8 cellular contexts compared by ENCODE assay signal in the genomic region with DNA sequence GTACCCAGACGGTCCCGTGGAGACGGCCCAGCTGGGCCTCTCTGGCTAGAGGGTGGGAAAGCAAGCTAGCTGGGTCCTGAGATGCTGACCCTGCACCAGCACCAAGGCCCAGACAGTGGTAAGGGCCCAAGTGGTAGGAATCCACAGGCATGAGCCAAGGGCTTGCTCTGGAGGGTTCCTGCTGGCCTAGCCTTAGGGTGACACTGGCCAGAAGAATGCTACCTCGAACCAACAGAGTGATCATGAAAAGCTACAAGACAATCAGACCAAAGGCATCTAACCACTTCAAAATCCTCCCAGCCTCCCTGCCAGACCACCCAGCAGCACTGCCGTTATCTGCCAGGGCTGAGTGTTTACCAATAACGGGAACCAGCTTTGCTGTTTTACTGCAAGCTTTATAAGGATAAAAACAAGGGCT. TPM values are rescaled to one million over a fixed set of nuclear protein-coding genes. Genes with fewer than 3 reads are reported as not detected.
A peak's percentile ranks its signal among the peaks of the same experiment; 100 is the strongest.
DNase-seq lines count a peak whose midpoint lies in the region; ATAC-seq and TF ChIP-seq lines count a peak whose summit lies in the region.
"Had no signal": no experiment of that assay in that cellular context is flagged by ENCODE, and none has a peak within 500 bp of the region (broad histone marks: within the 10 kb centered on the region; RNA-seq: fewer than 3 reads in every experiment).

No MANE protein-coding gene starts in this region.

- no peak for TF ChIP-seq POLR2A in gastroesophageal sphincter (IDR thresholded peaks at IDR 0.05)
- TF ChIP-seq POLR2A in suprapubic skin (IDR thresholded peaks at IDR 0.05) = no peak

- H3K27ac ChIP-seq in gastroesophageal sphincter = peak overlapping the region in 3 of 4 donors; percentile 86 to 95 (median 92)
- peak overlapping the region; percentile 74 for H3K27ac ChIP-seq in suprapubic skin

- H3K27ac Mint-ChIP-seq in activated CD8-positive, alpha-beta T cell treated with anti-CD3 and anti-CD28 coated beads for 36 hours = peak overlapping the region; percentile 12

- H3K9me3 ChIP-seq in gastroesophageal sphincter (no peaks in the 10 kb centered on the region), suprapubic skin (no peaks in the 10 kb centered on the region)

- no peak for TF ChIP-seq CTCF in activated CD8-positive, alpha-beta T cell treated with anti-CD3 and anti-CD28 coated beads for 36 hours (IDR thresholded peaks at IDR 0.05)
- TF ChIP-seq CTCF in gastroesophageal sphincter (IDR thresholded peaks at IDR 0.05) (no peak), suprapubic skin (IDR thresholded peaks at IDR 0.05) (no peak)

- H3K36me3 Mint-ChIP-seq in activated CD8-positive, alpha-beta T cell treated with anti-CD3 and anti-CD28 coated beads for 36 hours (ENCODE audit: low read depth) = peaks cover 76% of the 10 kb centered on the region

- H3K36me3 ChIP-seq in gastroesophageal sphincter = peaks cover 0 to 87% of the 10 kb centered on the region in 2 donors
- H3K36me3 ChIP-seq in suprapubic skin = peaks cover 36% of the 10 kb centered on the region

- POLR2A ChIA-PET in activated CD8-positive, alpha-beta T cell treated with anti-CD3 and anti-CD28 coated beads for 36 hours (lab: Charles Lee) = interaction anchor here (0.6 to 5.4 kb wide), 6 partner anchors 11 to 130 kb away, joined by 3 to 46 read pairs (median 4); partner anchors contain the start of gene HIC1

- peaks cover 3% of the 10 kb centered on the region for H3K27me3 ChIP-seq in gastroesophageal sphincter
- no peaks in the 10 kb centered on the region for H3K27me3 ChIP-seq in suprapubic skin

- no peak for ATAC-seq in activated CD8-positive, alpha-beta T cell treated with anti-CD3 and anti-CD28 coated beads for 36 hours
- peak; percentile 10 for ATAC-seq in gastroesophageal sphincter

- no peaks in the 10 kb centered on the region for H3K27me3 Mint-ChIP-seq in activated CD8-positive, alpha-beta T cell treated with anti-CD3 and anti-CD28 coated beads for 36 hours
- H3K27me3 Mint-ChIP-seq: naive B cell had no signal

- peaks cover 48% of the 10 kb centered on the region for H3K4me1 Mint-ChIP-seq in activated CD8-positive, alpha-beta T cell treated with anti-CD3 and anti-CD28 coated beads for 36 hours (ENCODE audit: low read depth)

- H3K4me3 ChIP-seq in gastroesophageal sphincter (no peak overlapping the region), suprapubic skin (no peak overlapping the region)

- TF ChIP-seq EP300 in gastroesophageal sphincter (IDR thresholded peaks at IDR 0.05) (no peak), suprapubic skin (IDR thresholded peaks at IDR 0.05) (no peak)

- CTCF ChIA-PET in activated CD8-positive, alpha-beta T cell treated with anti-CD3 and anti-CD28 coated beads for 36 hours (lab: Charles Lee) = interaction anchor here (0.9 to 10.3 kb wide), 6 partner anchors 11 to 215 kb away, joined by 3 to 121 read pairs (median 7); partner anchors contain the start of gene HIC1

- DNase-seq in H4 (ENCODE audit: low spot score) (peak; percentile 38), suprapubic skin (ENCODE audit: low spot score in 2 of 2) (peak in 1 of 2 donors; percentile 71), germinal center (ENCODE audit: low spot score) (no peak), OCI-M2 (lab: John Stamatoyannopoulos, UW; ENCODE audit: unreplicated experiment) (no peak)
- DNase-seq in activated CD8-positive, alpha-beta T cell treated with anti-CD3 and anti-CD28 coated beads for 36 hours = no peak
- no peak for DNase-seq in activated naive CD4-positive, alpha-beta T cell (lab: John Stamatoyannopoulos, UW)
- DNase-seq: naive B cell had no signal

- WGBS in gastroesophageal sphincter (ENCODE audit: low coverage in 1 of 2), 2 donors = 37% methylated on average over 2 of the region's 6 CpGs; no CpG with 5 or more reads in 1 of the 2 donors
- 68% methylated on average over 5 of the region's 6 CpGs for WGBS in suprapubic skin

- no peaks in the 10 kb centered on the region for H3K9me3 Mint-ChIP-seq in activated CD8-positive, alpha-beta T cell treated with anti-CD3 and anti-CD28 coated beads for 36 hours
- H3K9me3 Mint-ChIP-seq: naive B cell had no signal

- H3K4me1 ChIP-seq in gastroesophageal sphincter (peaks cover 2 to 92% (median 65%) of the 10 kb centered on the region in 3 donors), suprapubic skin (peaks cover 66% of the 10 kb centered on the region)

- intact Hi-C loops in activated CD8-positive, alpha-beta T cell treated with anti-CD3 and anti-CD28 coated beads for 36 hours (cut with micrococcal nuclease) = no loop called here

- H3K4me3 Mint-ChIP-seq in activated CD8-positive, alpha-beta T cell treated with anti-CD3 and anti-CD28 coated beads for 36 hours = peak overlapping the region; percentile 66
- H3K4me3 Mint-ChIP-seq: naive B cell had no signal

RNA-seq across cellular contexts. Expression of gene HIC1, which starts 13.2 kb away (rescaled TPM):
- total RNA-seq in H4 (2014; rRNA removed; shearing (Covaris generic)) = 0.08 TPM in 1 of 2 replicates, not detected in the other
- total RNA-seq in activated CD8-positive, alpha-beta T cell treated with anti-CD3 and anti-CD28 coated beads for 36 hours = 10 to 100 TPM; 35.1 TPM
- 10 to 100 TPM; 32.8 to 56.2 (median 41.6) TPM for total RNA-seq in gastroesophageal sphincter
- 1 to 10 TPM; 2.7 to 9.5 (median 4.9) TPM for total RNA-seq in suprapubic skin

RNA-seq across cellular contexts. Expression of gene OVCA2, which starts 26.3 kb away (rescaled TPM):
- total RNA-seq in H4 (2014; rRNA removed; shearing (Covaris generic)) = 40.3 and 49.8 TPM in 2 replicates
- total RNA-seq in activated CD8-positive, alpha-beta T cell treated with anti-CD3 and anti-CD28 coated beads for 36 hours = 10 to 100 TPM; 28.0 to 28.5 TPM
- total RNA-seq in gastroesophageal sphincter = 10 to 100 TPM; 19.6 to 40.3 (median 36.5) TPM
- 10 to 100 TPM; 36.6 to 51.5 (median 42.7) TPM for total RNA-seq in suprapubic skin

RNA-seq across cellular contexts. Expression of gene DPH1, which starts 38.2 kb away (rescaled TPM):
- total RNA-seq in H4 (2014; rRNA removed; shearing (Covaris generic)) = 12.3 and 16.5 TPM in 2 replicates
- total RNA-seq in activated CD8-positive, alpha-beta T cell treated with anti-CD3 and anti-CD28 coated beads for 36 hours = 10 to 100 TPM; 27.8 to 32.5 TPM
- total RNA-seq in gastroesophageal sphincter (10 to 100 TPM; 29.9 to 35.6 (median 34.0) TPM), suprapubic skin (100 to 1,000 TPM in 1 of 4 donors, 10 to 100 TPM in 3; 58.7 to 115 (median 66.3) TPM)

RNA-seq across cellular contexts. Expression of gene RTN4RL1, which starts 43.0 kb away (rescaled TPM):
- 0.48 and 1.3 TPM in 2 replicates for total RNA-seq in H4 (2014; rRNA removed; shearing (Covaris generic))
- total RNA-seq in activated CD8-positive, alpha-beta T cell treated with anti-CD3 and anti-CD28 coated beads for 36 hours = under 1 TPM; 0.27 to 0.49 TPM
- total RNA-seq in gastroesophageal sphincter (under 1 TPM in 3 of 4 donors, not detected in 1; 0.58 to 0.81 (median 0.72) TPM), suprapubic skin (10 to 100 TPM; 16.4 to 24.8 (median 21.6) TPM)
